Comparison of ENCODE assay signal across 2 cellular contexts in the genomic region with DNA sequence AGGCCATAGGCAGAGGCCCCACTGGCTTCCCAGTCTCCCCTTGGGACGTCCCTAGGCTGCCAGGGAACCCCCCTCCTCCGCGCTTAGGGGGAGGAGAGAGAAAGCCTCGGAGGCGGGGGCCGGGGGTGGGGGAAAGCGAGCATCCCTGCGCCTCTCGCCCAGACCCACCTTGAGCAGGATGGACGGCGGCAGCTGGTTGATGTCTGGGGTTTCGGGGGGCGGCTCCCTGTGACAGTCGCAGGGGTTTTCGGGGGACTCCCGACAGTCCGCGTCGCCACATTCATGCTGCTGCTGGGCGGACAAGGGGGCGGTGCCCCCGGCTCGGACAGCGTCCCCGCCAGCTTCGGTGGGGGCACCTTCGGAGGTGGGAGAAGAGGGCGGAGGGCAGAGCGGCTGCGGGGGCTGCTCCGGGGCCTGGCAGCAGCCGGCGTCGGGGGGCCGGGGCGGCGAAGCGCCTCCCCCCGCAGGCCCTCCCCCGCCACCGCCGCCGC.
TF ChIP-seq lines count a peak whose summit lies in the region.

No MANE protein-coding gene starts in this region.

TF ChIP-seq in HCT116, 20 proteins besides CTCF, POLR2A, EP300 and RAD21 (continued from another document):
- TF ChIP-seq REST (IDR thresholded peaks at IDR 0.05; ENCODE audit: low read depth), result no peak

TF ChIP-seq in endothelial cell of umbilical vein, 7 proteins besides CTCF, POLR2A, EP300 and RAD21 (continued from another document):
- TF ChIP-seq MYC (IDR thresholded peaks at IDR 0.05; ENCODE audit: low read depth, low read length), result no peak
- no peak for TF ChIP-seq JUN (IDR thresholded peaks at IDR 0.05; ENCODE audit: borderline replicate concordance, insufficient read depth, insufficient read length, low read depth)
- no peak for TF ChIP-seq POLR2AphosphoS5 (IDR thresholded peaks at IDR 0.05; ENCODE audit: insufficient read depth, low read depth, low read length)
